ENCODE assay signal across 23 cellular contexts in the genomic region with DNA sequence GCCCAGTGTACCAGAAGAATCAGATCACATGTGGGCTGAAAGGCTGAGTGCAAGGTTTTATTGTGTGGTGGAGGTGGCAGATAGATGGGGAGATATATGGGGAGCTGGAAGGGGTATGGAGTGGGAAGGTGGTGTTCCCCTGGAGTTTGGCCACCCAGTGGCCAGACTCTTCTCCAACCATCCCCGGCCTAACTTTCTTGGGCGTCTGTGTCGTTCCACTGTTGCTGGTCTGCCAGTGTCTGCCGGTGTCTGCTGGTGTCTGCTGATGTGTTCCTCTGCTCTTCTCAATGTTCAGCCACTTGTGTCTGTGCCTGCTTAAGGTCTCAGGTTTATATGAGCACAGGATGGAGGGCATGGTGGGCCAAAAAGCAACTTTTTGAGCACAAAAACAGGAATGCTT.
"Had no signal": no experiment of that assay in that cellular context is flagged by ENCODE, and none has a peak within 500 bp of the region (broad histone marks: within the 10 kb centered on the region; RNA-seq: fewer than 3 reads in every experiment).

No MANE protein-coding gene starts in this region.

- H3K4me2 ChIP-seq: smooth muscle cell had no signal

- H3K4me3 ChIP-seq: heart left ventricle, mucosa of descending colon, pancreas, smooth muscle cell, suprapubic skin, thyroid gland, upper lobe of left lung, vagina had no signal

- H3K36me3 ChIP-seq: heart left ventricle, pancreas, suprapubic skin, thyroid gland, upper lobe of left lung, vagina had no signal

- H3K9me3 ChIP-seq: mucosa of descending colon, pancreas, suprapubic skin, thyroid gland, upper lobe of left lung, vagina had no signal

- H3K9me3 Mint-ChIP-seq: naive thymus-derived CD8-positive, alpha-beta T cell; stimulated activated effector memory CD8-positive, alpha-beta T cell treated with anti-CD3 and anti-CD28 coated beads, Interleukin-12 subunit alpha, Interleukin-12 subunit beta, amount 100 ng/mL, for 72 hours had no signal

- H3K27me3 ChIP-seq: heart left ventricle, suprapubic skin, thyroid gland, upper lobe of left lung, vagina had no signal

- DNase-seq: dermis blood vessel endothelial cell; heart left ventricle; hippocampal formation; left colon; mucosa of descending colon; naive thymus-derived CD8-positive, alpha-beta T cell; nucleus accumbens; pancreas; right cardiac atrium; stimulated activated CD4-positive, alpha-beta T cell treated with anti-CD3 and anti-CD28 coated beads, Interleukin-4, amount 100 ng/mL, for 1 hour; stimulated activated CD8-positive, alpha-beta memory T cell treated with anti-CD3 and anti-CD28 coated beads, Interleukin-4, amount 100 ng/mL, for 48 hours; stimulated activated naive CD8-positive, alpha-beta T cell treated with anti-CD3 and anti-CD28 coated beads, Interleukin-15, Interleukin-2, amounts not matched to agents 100 U/mL and 50 U/mL, for 24 hours; thyroid gland; upper lobe of left lung had no signal

- H3K4me1 ChIP-seq: heart left ventricle, pancreas, suprapubic skin, thyroid gland, upper lobe of left lung, vagina had no signal

- H3K27me3 Mint-ChIP-seq: progenitor cell of endocrine pancreas had no signal

- ATAC-seq: esophagus mucosa; heart left ventricle; left colon; mucosa of descending colon; naive thymus-derived CD8-positive, alpha-beta T cell; pancreas; right cardiac atrium; stimulated activated effector memory CD8-positive, alpha-beta T cell treated with anti-CD3 and anti-CD28 coated beads, Interleukin-12 subunit alpha, Interleukin-12 subunit beta, amount 100 ng/mL, for 72 hours; stimulated activated naive CD8-positive, alpha-beta T cell treated with anti-CD3 and anti-CD28 coated beads, Interleukin-15, Interleukin-2, amounts not matched to agents 100 U/mL and 50 U/mL, for 24 hours had no signal

- H3K27ac ChIP-seq: heart left ventricle, pancreas, suprapubic skin, thyroid gland, upper lobe of left lung, vagina had no signal

- H3K4me1 Mint-ChIP-seq: naive thymus-derived CD8-positive, alpha-beta T cell; stimulated activated effector memory CD8-positive, alpha-beta T cell treated with anti-CD3 and anti-CD28 coated beads, Interleukin-12 subunit alpha, Interleukin-12 subunit beta, amount 100 ng/mL, for 72 hours had no signal

- H3K36me3 Mint-ChIP-seq: stimulated activated effector memory CD8-positive, alpha-beta T cell treated with anti-CD3 and anti-CD28 coated beads, Interleukin-12 subunit alpha, Interleukin-12 subunit beta, amount 100 ng/mL, for 72 hours had no signal

- H3K4me3 Mint-ChIP-seq: naive thymus-derived CD8-positive, alpha-beta T cell; stimulated activated effector memory CD8-positive, alpha-beta T cell treated with anti-CD3 and anti-CD28 coated beads, Interleukin-12 subunit alpha, Interleukin-12 subunit beta, amount 100 ng/mL, for 72 hours had no signal

- FAIRE-seq: colon, endothelial cell of umbilical vein, frontal cortex, pancreas had no signal

- H3K27ac Mint-ChIP-seq: naive thymus-derived CD8-positive, alpha-beta T cell; progenitor cell of endocrine pancreas; stimulated activated effector memory CD8-positive, alpha-beta T cell treated with anti-CD3 and anti-CD28 coated beads, Interleukin-12 subunit alpha, Interleukin-12 subunit beta, amount 100 ng/mL, for 72 hours had no signal
